In the genomic region with DNA sequence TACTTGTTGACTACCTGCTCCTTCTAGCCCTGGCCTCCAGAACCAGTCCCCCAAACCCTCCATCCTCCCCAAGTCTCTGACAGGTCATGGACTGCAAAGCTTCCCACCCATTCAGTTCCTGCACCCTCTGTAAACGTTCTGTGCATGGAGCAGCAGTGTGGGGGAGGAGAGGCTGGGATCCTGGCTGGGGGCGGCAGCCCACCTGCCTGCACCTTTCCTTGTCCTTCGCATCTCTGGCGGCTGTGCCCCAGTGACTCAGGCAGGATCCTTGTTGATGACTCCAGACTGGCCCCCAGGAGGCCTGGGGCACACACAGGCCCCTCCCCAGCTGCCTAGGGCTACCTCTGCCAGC, we compare ENCODE assay signal across 14 cellular contexts. TPM values are rescaled to one million over a fixed set of nuclear protein-coding genes. Genes with fewer than 3 reads are reported as not detected.
DNase-seq lines count a peak whose midpoint lies in the region; ATAC-seq and TF ChIP-seq lines count a peak whose summit lies in the region.
"Had no signal": no experiment of that assay in that cellular context is flagged by ENCODE, and none has a peak within 500 bp of the region (broad histone marks: within the 10 kb centered on the region; RNA-seq: fewer than 3 reads in every experiment).

No MANE protein-coding gene starts in this region.

- peaks cover 42% of the 10 kb centered on the region for H3K4me1 ChIP-seq in SJCRH30

- H3K4me3 Mint-ChIP-seq in activated T-cell treated with anti-CD3 and anti-CD28 coated beads, Interleukin-2, amount 50 U/mL, for 4 hours, result peak overlapping the region; percentile 79
- H3K4me3 Mint-ChIP-seq in endothelial cell (ENCODE audit: unreplicated experiment) (peak overlapping the region; percentile 51), progenitor cell of endocrine pancreas (ENCODE audit: low read depth) (peak overlapping the region; percentile 79)

- no peaks in the 10 kb centered on the region for H3K9me3 Mint-ChIP-seq in activated T-cell treated with anti-CD3 and anti-CD28 coated beads, Interleukin-2, amount 50 U/mL, for 4 hours
- H3K9me3 Mint-ChIP-seq in endothelial cell (ENCODE audit: unreplicated experiment) (no peaks in the 10 kb centered on the region), progenitor cell of endocrine pancreas (ENCODE audit: low read depth) (no peaks in the 10 kb centered on the region)

- no peak for ATAC-seq in activated T-cell treated with anti-CD3 and anti-CD28 coated beads, Interleukin-2, amount 50 U/mL, for 4 hours
- ATAC-seq in GM19455 (IDR thresholded peaks at IDR 0.05; ENCODE audit: unreplicated experiment) (no peak), GM18519 (IDR thresholded peaks at IDR 0.05; ENCODE audit: low FRiP score, unreplicated experiment) (no peak)

- H3K9me3 ChIP-seq in SJCRH30 (replicated peaks), result no peaks in the 10 kb centered on the region

- H3K36me3 Mint-ChIP-seq in activated T-cell treated with anti-CD3 and anti-CD28 coated beads, Interleukin-2, amount 50 U/mL, for 4 hours (ENCODE audit: insufficient read depth), result no peaks in the 10 kb centered on the region
- H3K36me3 Mint-ChIP-seq in endothelial cell (ENCODE audit: low read depth, unreplicated experiment), result no peaks in the 10 kb centered on the region
- no peaks in the 10 kb centered on the region for H3K36me3 Mint-ChIP-seq in progenitor cell of endocrine pancreas (ENCODE audit: insufficient read depth)

- no peaks in the 10 kb centered on the region for H3K27me3 Mint-ChIP-seq in activated T-cell treated with anti-CD3 and anti-CD28 coated beads, Interleukin-2, amount 50 U/mL, for 4 hours (ENCODE audit: low read depth)
- peaks cover 7% of the 10 kb centered on the region for H3K27me3 Mint-ChIP-seq in endothelial cell (ENCODE audit: unreplicated experiment)
- H3K27me3 Mint-ChIP-seq in progenitor cell of endocrine pancreas, result peaks cover 6% of the 10 kb centered on the region

- peaks cover 7% of the 10 kb centered on the region; the same call in 1 of the 2 replicates for H3K36me3 ChIP-seq in SJCRH30

- DNase-seq in activated T-cell treated with anti-CD3 and anti-CD28 coated beads, Interleukin-2, amount 50 U/mL, for 4 hours, result no peak
- DNase-seq in activated T-cell treated with anti-CD3 and anti-CD28 coated beads for 4 hours (no peak), SJCRH30 (no peak), endothelial cell (ENCODE audit: low spot score) (no peak), progenitor cell of endocrine pancreas (ENCODE audit: low spot score, unreplicated experiment) (no peak)
- DNase-seq in activated effector memory CD4-positive, alpha-beta T cell treated with anti-CD3 and anti-CD28 coated beads, Interleukin-2, amount 50 U/mL, for 16 hours, result no peak
- DNase-seq: foreskin melanocyte, GF-D8, NCI-H1417 treated with DMSO at 0.1 percent for 48 hours, T1000 had no signal

- H3K4me1 Mint-ChIP-seq in activated T-cell treated with anti-CD3 and anti-CD28 coated beads, Interleukin-2, amount 50 U/mL, for 4 hours (ENCODE audit: low read depth), result peaks cover 14% of the 10 kb centered on the region
- H3K4me1 Mint-ChIP-seq in endothelial cell (ENCODE audit: unreplicated experiment) (peaks cover 13% of the 10 kb centered on the region), progenitor cell of endocrine pancreas (ENCODE audit: low read depth) (peaks cover 15% of the 10 kb centered on the region)

- peak overlapping the region; percentile 25 for H3K27ac Mint-ChIP-seq in endothelial cell (ENCODE audit: unreplicated experiment)
- peak overlapping the region; percentile 97 for H3K27ac Mint-ChIP-seq in progenitor cell of endocrine pancreas

- H3K27ac ChIP-seq in SJCRH30, result peak overlapping the region; percentile 80; the same call in 1 of the 2 replicates

- H3K4me3 ChIP-seq in SJCRH30, result peak overlapping the region; percentile 90; the same call in 1 of the 2 replicates

- no peaks in the 10 kb centered on the region for H3K27me3 ChIP-seq in SJCRH30

- no peak for TF ChIP-seq CTCF in endothelial cell (IDR thresholded peaks at IDR 0.05; ENCODE audit: unreplicated experiment)
- TF ChIP-seq CTCF in progenitor cell of endocrine pancreas (IDR thresholded peaks at IDR 0.05; ENCODE audit: unreplicated experiment), result no peak

RNA-seq across cellular contexts. Expression of a gene that starts 1.6 kb away (rescaled TPM):
- total RNA-seq in activated T-cell treated with anti-CD3 and anti-CD28 coated beads, Interleukin-2, amount 50 U/mL, for 4 hours, result 10 to 100 TPM; 53.1 to 79.1 (median 66.0) TPM
- 34.8 and 45.8 TPM in 2 replicates for total RNA-seq in SJCRH30 (2014; rRNA removed; shearing (Covaris generic))
- 12.2 TPM for total RNA-seq in endothelial cell (ENCODE audit: unreplicated experiment)
- total RNA-seq in progenitor cell of endocrine pancreas, result 33.7 and 36.5 TPM in 2 replicates

RNA-seq across cellular contexts. Expression of a gene that starts 12.7 kb away (rescaled TPM):
- total RNA-seq in activated T-cell treated with anti-CD3 and anti-CD28 coated beads, Interleukin-2, amount 50 U/mL, for 4 hours, result 10 to 100 TPM; 17.4 to 24.9 (median 22.6) TPM
- total RNA-seq in SJCRH30 (2014; rRNA removed; shearing (Covaris generic)), result 28.1 and 34.1 TPM in 2 replicates
- total RNA-seq in endothelial cell (ENCODE audit: unreplicated experiment) (11.8 TPM), progenitor cell of endocrine pancreas (13.0 and 13.1 TPM in 2 replicates)

RNA-seq across cellular contexts. Expression of a gene that starts 17.8 kb away (rescaled TPM):
- under 1 TPM in 2 of 3 donors, not detected in 1; 0.11 TPM for total RNA-seq in activated T-cell treated with anti-CD3 and anti-CD28 coated beads, Interleukin-2, amount 50 U/mL, for 4 hours
- total RNA-seq in SJCRH30 (2014; rRNA removed; shearing (Covaris generic)), result 13.8 and 14.9 TPM in 2 replicates
- total RNA-seq in endothelial cell (ENCODE audit: unreplicated experiment), result not detected
- total RNA-seq in progenitor cell of endocrine pancreas, result 0.31 and 0.47 TPM in 2 replicates

RNA-seq across cellular contexts. Expression of a gene that starts 30.8 kb away (rescaled TPM):
- not detected for total RNA-seq in activated T-cell treated with anti-CD3 and anti-CD28 coated beads, Interleukin-2, amount 50 U/mL, for 4 hours
- not detected in 2 replicates for total RNA-seq in SJCRH30 (2014; rRNA removed; shearing (Covaris generic))
- total RNA-seq in endothelial cell (ENCODE audit: unreplicated experiment) (not detected), progenitor cell of endocrine pancreas (2.2 and 2.9 TPM in 2 replicates)
- total RNA-seq: temporal lobe had no signal

RNA-seq across cellular contexts. Expression of a gene that starts 36.1 kb away (rescaled TPM):
- under 1 TPM; 0.18 to 0.30 (median 0.22) TPM for total RNA-seq in activated T-cell treated with anti-CD3 and anti-CD28 coated beads, Interleukin-2, amount 50 U/mL, for 4 hours
- not detected in 2 replicates for total RNA-seq in SJCRH30 (2014; rRNA removed; shearing (Covaris generic))
- total RNA-seq in endothelial cell (ENCODE audit: unreplicated experiment) (33.0 TPM), progenitor cell of endocrine pancreas (563 and 578 TPM in 2 replicates)
- total RNA-seq: lower leg skin had no signal

Comparison
In these comparisons a context has a peak if more than half of its experiments do, and no peak if none do; other contexts are left out.
1. RNA of a gene that starts 17.8 kb away (total RNA-seq): 13.8 to 14.9 TPM in SJCRH30; 0.31 to 0.47 TPM in progenitor cell of endocrine pancreas, 0.11 TPM in activated T-cell treated with anti-CD3 and anti-CD28 coated beads, Interleukin-2, amount 50 U/mL, for 4 hours and not detected in endothelial cell (single experiment); every median in the first group is over 10 times any median in the second.
2. Peak in every context shown above with its lines, with median percentiles within 50 percentile points of each other: H3K4me3 Mint-ChIP-seq.